In the genomic region with DNA sequence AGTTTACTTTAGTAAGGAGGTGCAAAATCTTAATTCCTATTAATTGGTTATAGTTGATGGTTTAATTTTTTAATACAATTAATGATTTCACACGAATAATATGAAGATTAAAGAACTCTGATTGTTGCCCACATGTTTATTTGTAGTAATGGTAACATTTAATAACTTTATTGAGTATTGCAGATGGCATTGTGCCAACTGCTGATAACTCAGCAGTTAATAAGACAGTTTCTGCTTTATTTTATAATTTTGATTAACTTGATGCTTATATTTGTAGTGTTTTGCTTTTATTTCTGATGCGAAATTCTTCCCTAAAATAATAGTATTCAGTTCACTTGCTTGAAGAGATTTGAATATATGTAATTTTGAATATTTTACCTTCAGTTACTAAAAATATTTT, we compare ENCODE assay signal across 20 cellular contexts. TPM values are rescaled to one million over a fixed set of nuclear protein-coding genes. Genes with fewer than 3 reads are reported as not detected.
DNase-seq lines count a peak whose midpoint lies in the region; ATAC-seq and TF ChIP-seq lines count a peak whose summit lies in the region.
"Had no signal": no experiment of that assay in that cellular context is flagged by ENCODE, and none has a peak within 500 bp of the region (broad histone marks: within the 10 kb centered on the region; RNA-seq: fewer than 3 reads in every experiment).

No MANE protein-coding gene starts in this region.

- peaks cover 19% of the 10 kb centered on the region for H3F3A ChIP-seq in MM.1S (ENCODE audit: insufficient read depth, low read length)

- H3K79me2 ChIP-seq in DND-41 (ENCODE audit: insufficient read depth, low read length) (peaks cover 57% of the 10 kb centered on the region), MM.1S (ENCODE audit: low read length) (peaks cover 84% of the 10 kb centered on the region), hepatocyte (peaks cover 61% of the 10 kb centered on the region)

- H3K9me3 Mint-ChIP-seq in activated T-helper 2 cell treated with anti-CD3 and anti-CD28 coated beads, Interferon-gamma antibody, Interleukin-2, Interleukin-4, amounts not matched to agents 10 μg/mL and 5 μg/mL and 100 μg/mL, durations not matched to agents 14 hours and 24 hours and 36 hours, result no peaks in the 10 kb centered on the region

- H3K4me1 ChIP-seq in DND-41 (ENCODE audit: insufficient read depth, low read length), result peaks cover 39% of the 10 kb centered on the region
- peaks cover 24% of the 10 kb centered on the region for H3K4me1 ChIP-seq in MM.1S (ENCODE audit: low read length)
- peaks cover 17% of the 10 kb centered on the region for H3K4me1 ChIP-seq in hepatocyte (ENCODE audit: insufficient read depth)
- H3K4me1 ChIP-seq: BE2C had no signal

- H3K9me2 ChIP-seq in MM.1S (replicated peaks; ENCODE audit: insufficient read depth, low read length) (no peaks in the 10 kb centered on the region), hepatocyte (replicated peaks; ENCODE audit: insufficient read depth) (no peaks in the 10 kb centered on the region)
- H3K9me2 ChIP-seq: SK-N-SH had no signal

- DNase-seq in DND-41 (no peak), MM.1S (no peak), hepatocyte (ENCODE audit: low spot score) (no peak), DMS 273 (lab: John Stamatoyannopoulos, UW; ENCODE audit: unreplicated experiment) (no peak), foreskin melanocyte (no peak), coronary artery (ENCODE audit: low spot score) (no peak)
- DNase-seq in activated T-helper 2 cell treated with anti-CD3 and anti-CD28 coated beads, Interferon-gamma antibody, Interleukin-2, Interleukin-4, amounts not matched to agents 10 μg/mL and 5 μg/mL and 100 μg/mL, durations not matched to agents 14 hours and 24 hours and 36 hours (ENCODE audit: low spot score), result no peak
- DNase-seq: BE2C, DMS79, H7, KG1, NCI-H187 treated with DMSO at 0.1 percent for 48 hours, NCI-H2107, NCI-H446 treated with DMSO at 0.1 percent for 48 hours, NCI-H69, SIG-M5, SK-N-SH had no signal

- H3K4me2 ChIP-seq in DND-41 (ENCODE audit: insufficient read depth, low read length) (peak overlapping the region; percentile 35; the same call in 1 of the 2 replicates), MM.1S (ENCODE audit: low read depth, low read length) (peak overlapping the region; percentile 21; the same call in 1 of the 2 replicates), hepatocyte (peak overlapping the region; percentile 80)

- H3K4me3 ChIP-seq in DND-41 (ENCODE audit: low read depth in 1 of 2, low read length in 2 of 2) (no peak overlapping the region), MM.1S (ENCODE audit: low read length) (no peak overlapping the region), hepatocyte (no peak overlapping the region), coronary artery (no peak overlapping the region)
- H3K4me3 ChIP-seq: A549 had no signal

- H3K4me1 Mint-ChIP-seq in activated T-helper 2 cell treated with anti-CD3 and anti-CD28 coated beads, Interferon-gamma antibody, Interleukin-2, Interleukin-4, amounts not matched to agents 10 μg/mL and 5 μg/mL and 100 μg/mL, durations not matched to agents 14 hours and 24 hours and 36 hours (ENCODE audit: low read depth), result peaks cover 48% of the 10 kb centered on the region

- H3K36me3 ChIP-seq in DND-41 (ENCODE audit: insufficient read depth, low read length) (peaks cover 37% of the 10 kb centered on the region), MM.1S (replicated peaks; ENCODE audit: insufficient read depth, low read length) (peaks cover 36% of the 10 kb centered on the region; the same call in 1 of the 2 replicates), hepatocyte (replicated peaks; ENCODE audit: insufficient read depth, low read depth) (no peaks in the 10 kb centered on the region)

- H3K27me3 Mint-ChIP-seq in activated T-helper 2 cell treated with anti-CD3 and anti-CD28 coated beads, Interferon-gamma antibody, Interleukin-2, Interleukin-4, amounts not matched to agents 10 μg/mL and 5 μg/mL and 100 μg/mL, durations not matched to agents 14 hours and 24 hours and 36 hours (ENCODE audit: low read depth), result no peaks in the 10 kb centered on the region

- no peak overlapping the region for H3K9ac ChIP-seq in DND-41 (ENCODE audit: low read depth, low read length)
- no peak overlapping the region for H3K9ac ChIP-seq in MM.1S (ENCODE audit: low read length)
- H3K9ac ChIP-seq: SK-N-SH had no signal

- no peaks in the 10 kb centered on the region for H3K27me3 ChIP-seq in DND-41 (ENCODE audit: insufficient read depth, low read length, poor library complexity)
- H3K27me3 ChIP-seq in MM.1S (replicated peaks; ENCODE audit: insufficient read depth, low read length), result no peaks in the 10 kb centered on the region
- H3K27me3 ChIP-seq in hepatocyte, result no peaks in the 10 kb centered on the region
- H3K27me3 ChIP-seq: BE2C had no signal

- H3K9me3 ChIP-seq in DND-41 (ENCODE audit: insufficient read depth, low read length, severe bottlenecking), result no peaks in the 10 kb centered on the region
- no peaks in the 10 kb centered on the region for H3K9me3 ChIP-seq in MM.1S (replicated peaks; ENCODE audit: insufficient read depth, low read length)
- no peaks in the 10 kb centered on the region for H3K9me3 ChIP-seq in hepatocyte (ENCODE audit: low read depth)
- H3K9me3 ChIP-seq: A549, BE2C, SK-N-SH had no signal

- 94% methylated on average over 2 of the region's 2 CpGs for WGBS in hepatocyte (ENCODE audit: low lambda C conversion rate, missing lambda C conversion rate)

- ATAC-seq in DND-41 (ENCODE audit: insufficient read depth, low read depth), result no peak
- no peak for ATAC-seq in HG02678 (IDR thresholded peaks at IDR 0.05; ENCODE audit: unreplicated experiment)
- ATAC-seq: A549, Panc1 had no signal

- H3K27ac Mint-ChIP-seq in activated T-helper 2 cell treated with anti-CD3 and anti-CD28 coated beads, Interferon-gamma antibody, Interleukin-2, Interleukin-4, amounts not matched to agents 10 μg/mL and 5 μg/mL and 100 μg/mL, durations not matched to agents 14 hours and 24 hours and 36 hours, result peak overlapping the region; percentile 62

- peaks cover 2% of the 10 kb centered on the region; the same call in 1 of the 2 replicates for H4K20me1 ChIP-seq in DND-41 (ENCODE audit: insufficient read depth, low read length)
- peaks cover 21% of the 10 kb centered on the region; the same call in 1 of the 2 replicates for H4K20me1 ChIP-seq in MM.1S (ENCODE audit: insufficient read depth, low read length)
- no peaks in the 10 kb centered on the region for H4K20me1 ChIP-seq in hepatocyte (ENCODE audit: insufficient read depth, poor library complexity, severe bottlenecking)

- H2AFZ ChIP-seq in DND-41 (ENCODE audit: low read depth, low read length), result no peak overlapping the region
- H2AFZ ChIP-seq in MM.1S (ENCODE audit: low read length), result no peak overlapping the region
- no peak overlapping the region for H2AFZ ChIP-seq in hepatocyte

- no peak overlapping the region for H3K4me3 Mint-ChIP-seq in activated T-helper 2 cell treated with anti-CD3 and anti-CD28 coated beads, Interferon-gamma antibody, Interleukin-2, Interleukin-4, amounts not matched to agents 10 μg/mL and 5 μg/mL and 100 μg/mL, durations not matched to agents 14 hours and 24 hours and 36 hours (ENCODE audit: low read depth)

- peaks cover 83% of the 10 kb centered on the region for H3K36me3 Mint-ChIP-seq in activated T-helper 2 cell treated with anti-CD3 and anti-CD28 coated beads, Interferon-gamma antibody, Interleukin-2, Interleukin-4, amounts not matched to agents 10 μg/mL and 5 μg/mL and 100 μg/mL, durations not matched to agents 14 hours and 24 hours and 36 hours (ENCODE audit: low read depth)

- no peak for TF ChIP-seq CTCF in DND-41 (IDR thresholded peaks at IDR 0.05; ENCODE audit: borderline replicate concordance, extremely low read depth, low read length, poor library complexity, severe bottlenecking)
- TF ChIP-seq CTCF in MM.1S (IDR thresholded peaks at IDR 0.05; ENCODE audit: low read length), result no peak
- no peak for TF ChIP-seq CTCF in hepatocyte (IDR thresholded peaks at IDR 0.05; ENCODE audit: poor library complexity)
- TF ChIP-seq CTCF in coronary artery (IDR thresholded peaks at IDR 0.05), result no peak

- intact Hi-C loops in activated T-helper 2 cell treated with anti-CD3 and anti-CD28 coated beads, Interferon-gamma antibody, Interleukin-2, Interleukin-4, amounts not matched to agents 10 μg/mL and 5 μg/mL and 100 μg/mL, durations not matched to agents 14 hours and 24 hours and 36 hours (cut with micrococcal nuclease), result loop anchor here (5.0 kb wide), 1 partner anchor 35 kb away; no protein-coding TSS in a partner anchor

- no peak overlapping the region for H3K27ac ChIP-seq in DND-41 (ENCODE audit: low read length)
- no peak overlapping the region for H3K27ac ChIP-seq in MM.1S (ENCODE audit: low read length)
- H3K27ac ChIP-seq in hepatocyte, result no peak overlapping the region
- no peak overlapping the region for H3K27ac ChIP-seq in coronary artery
- H3K27ac ChIP-seq: A549 had no signal

RNA-seq across cellular contexts. Expression of gene DNAJB9, which starts 2.8 kb away (rescaled TPM):
- 19.4 and 19.9 TPM in 2 replicates for total RNA-seq in activated T-helper 2 cell treated with anti-CD3 and anti-CD28 coated beads, Interferon-gamma antibody, Interleukin-2, Interleukin-4, amounts not matched to agents 10 μg/mL and 5 μg/mL and 100 μg/mL, durations not matched to agents 14 hours and 24 hours and 36 hours
- 83.9 and 94.0 TPM in 2 replicates for total RNA-seq in hepatocyte
- 50.7 and 64.2 TPM in 2 replicates for polyA plus RNA-seq in hepatocyte

RNA-seq across cellular contexts. Expression of gene THAP5, which starts 3.0 kb away (rescaled TPM):
- 33.8 and 35.4 TPM in 2 replicates for total RNA-seq in activated T-helper 2 cell treated with anti-CD3 and anti-CD28 coated beads, Interferon-gamma antibody, Interleukin-2, Interleukin-4, amounts not matched to agents 10 μg/mL and 5 μg/mL and 100 μg/mL, durations not matched to agents 14 hours and 24 hours and 36 hours
- total RNA-seq in hepatocyte, result 36.9 and 39.1 TPM in 2 replicates
- 5.9 and 8.8 TPM in 2 replicates for polyA plus RNA-seq in hepatocyte

RNA-seq across cellular contexts. Expression of gene PNPLA8, which starts 46.6 kb away (rescaled TPM):
- total RNA-seq in activated T-helper 2 cell treated with anti-CD3 and anti-CD28 coated beads, Interferon-gamma antibody, Interleukin-2, Interleukin-4, amounts not matched to agents 10 μg/mL and 5 μg/mL and 100 μg/mL, durations not matched to agents 14 hours and 24 hours and 36 hours, result 21.5 and 22.4 TPM in 2 replicates
- 38.4 and 48.3 TPM in 2 replicates for total RNA-seq in hepatocyte
- 25.2 and 29.0 TPM in 2 replicates for polyA plus RNA-seq in hepatocyte

Comparison
In these comparisons a context has a peak if more than half of its experiments do, and no peak if none do; other contexts are left out.
1. H3K4me2 ChIP-seq: peak in every context shown above with its lines; median percentile 80 in hepatocyte; 35 in DND-41; 21 in MM.1S.